In the genomic region with DNA sequence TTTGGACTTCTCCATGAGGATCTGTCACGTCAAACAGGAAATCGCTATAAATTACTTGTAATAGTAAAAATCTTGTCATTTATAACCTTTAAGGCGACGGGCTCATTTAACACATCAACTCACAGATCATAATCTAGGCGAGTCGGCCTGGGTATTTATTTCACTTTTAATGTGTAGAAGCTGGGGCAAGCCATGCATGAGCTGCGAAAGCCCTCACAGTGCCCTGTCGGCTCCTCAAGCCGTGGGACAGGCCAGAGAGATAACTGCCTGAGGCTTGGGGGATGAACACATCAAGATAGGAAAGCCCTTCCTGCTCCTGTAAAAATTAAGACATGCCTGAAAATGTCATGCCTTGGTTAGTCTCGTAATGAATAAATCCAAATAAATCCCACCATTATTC, we compare ENCODE assay signal across 25 cellular contexts. TPM values are rescaled to one million over a fixed set of nuclear protein-coding genes. Genes with fewer than 3 reads are reported as not detected.
"Had no signal": no experiment of that assay in that cellular context is flagged by ENCODE, and none has a peak within 500 bp of the region (broad histone marks: within the 10 kb centered on the region; RNA-seq: fewer than 3 reads in every experiment).

No MANE protein-coding gene starts in this region.

- DNase-seq: KBM-7, MG63, NCI-H1092, NCI-H1105 treated with DMSO at 0.1 percent for 48 hours, NCI-H1417 treated with DMSO at 0.1 percent for 48 hours, NCI-H146, NCI-H187, NCI-H2029, NCI-H2081 treated with DMSO at 0.1 percent for 48 hours, NCI-H2171, NCI-H226, NCI-H446, NCI-H510A, NCI-H524 treated with DMSO at 0.1 percent for 48 hours, NCI-H69, NCI-H774, Right ventricle myocardium superior, RPMI8226, SIG-M5, SK-N-SH, SW 1271, T-cell had no signal

- H3K36me3 ChIP-seq: MG63 had no signal

- H3K27ac ChIP-seq: HL-60 had no signal

- H3K9me3 ChIP-seq: MG63, SK-N-SH had no signal

- H3K27me3 ChIP-seq: MG63 had no signal

- H3K4me3 ChIP-seq: MG63 had no signal

- ATAC-seq: T-cell had no signal

RNA-seq across cellular contexts. Expression of a gene that starts 30.8 kb away (rescaled TPM):
- total RNA-seq: LHCN-M2, Right ventricle myocardium superior, SK-MEL-5, T-cell had no signal
